19 cellular contexts compared by ENCODE assay signal in genomic region chr12:89884365-89884915, GRCh38.
A peak's percentile ranks its signal among the peaks of the same experiment; 100 is the strongest.
DNase-seq lines count a peak whose midpoint lies in the region; FAIRE-seq and TF ChIP-seq lines count a peak whose summit lies in the region.
"Had no signal": no experiment of that assay in that cellular context is flagged by ENCODE, and none has a peak within 500 bp of the region (broad histone marks: within the 10 kb centered on the region; RNA-seq: fewer than 3 reads in every experiment).

No MANE protein-coding gene starts in this region.

- H3K27me3 ChIP-seq in neuronal stem cell (ENCODE audit: control insufficient read depth in 3 of 3, insufficient read depth in 3 of 3, low read depth in 1 of 3, low read length in 3 of 3) (no peaks in the 10 kb centered on the region), transverse colon (no peaks in the 10 kb centered on the region)

- no peak overlapping the region for H3K4me2 ChIP-seq in neuronal stem cell (ENCODE audit: insufficient read depth, low read length, poor library complexity, severe bottlenecking)
- H3K4me2 ChIP-seq: A549 had no signal

- no peak overlapping the region for H3K9ac ChIP-seq in neuronal stem cell (ENCODE audit: low read depth, low read length, poor library complexity)

- peak in 2 of 3 experiments; percentile 51 to 75 for DNase-seq in NCI-H1417 (lab: John Stamatoyannopoulos, UW)
- DNase-seq in NCI-H1417 treated with DMSO at 0.1 percent for 48 hours (lab: John Stamatoyannopoulos, UW) = no peak
- peak; percentile 59 for DNase-seq in NCI-H2171 treated with DMSO at 0.1 percent for 48 hours (lab: John Stamatoyannopoulos, UW)
- no peak for DNase-seq in neuronal stem cell (ENCODE audit: low spot score)
- no peak for DNase-seq in transverse colon
- no peak for DNase-seq in stimulated activated CD4-positive, alpha-beta T cell treated with anti-CD3 and anti-CD28 coated beads, Interleukin-15, amount 100 ng/mL, for 24 hours
- no peak for DNase-seq in iPS-NIHi7 (ENCODE audit: extremely low spot score)
- DNase-seq: activated effector memory CD4-positive, alpha-beta T cell treated with anti-CD3 and anti-CD28 coated beads, Interleukin-2, amount 50 U/mL, for 16 hours; midbrain; NCI-H510A had no signal

- in situ Hi-C loops in transverse colon (cut with MboI; ENCODE audit: low pct_ligation_motif_present in 1 of 4, low pct_unique_long_range_greater_than_20kb in 1 of 4, low sequenced_read_pairs in 3 of 4) = no loop called here

- H3K9me3 ChIP-seq in neuronal stem cell (replicated peaks in 1 of 2; ENCODE audit: control insufficient read depth in 2 of 2, insufficient read depth in 1 of 2, low read depth in 1 of 2, low read length in 2 of 2) (no peaks in the 10 kb centered on the region), transverse colon (no peaks in the 10 kb centered on the region)
- H3K9me3 ChIP-seq: A549 had no signal

- H3K4ac ChIP-seq in neuronal stem cell (ENCODE audit: low read length) = no peak overlapping the region

- no peak overlapping the region for H2BK12ac ChIP-seq in neuronal stem cell (ENCODE audit: low read length)

- no peak for TF ChIP-seq CTCF in transverse colon (IDR thresholded peaks at IDR 0.05)

- no peak overlapping the region for H4K8ac ChIP-seq in neuronal stem cell (ENCODE audit: low read depth, low read length)

- H2AK5ac ChIP-seq in neuronal stem cell (ENCODE audit: low read depth, low read length) = no peak overlapping the region

- H4K91ac ChIP-seq in neuronal stem cell (ENCODE audit: low read depth, low read length, poor library complexity) = no peak overlapping the region

- H3K4me3 ChIP-seq in neuronal stem cell (ENCODE audit: low read length in 2 of 2) = no peak overlapping the region
- no peak overlapping the region for H3K4me3 ChIP-seq in transverse colon
- H3K4me3 ChIP-seq: A549, coronary artery, K562 had no signal

- peaks cover 10 to 11% of the 10 kb centered on the region in 2 donors for H3K4me1 ChIP-seq in neuronal stem cell (ENCODE audit: control insufficient read depth in 2 of 2, insufficient read depth in 1 of 2, low read depth in 1 of 2, low read length in 2 of 2)
- peaks cover 0 to 4% (median 0%) of the 10 kb centered on the region in 4 donors for H3K4me1 ChIP-seq in transverse colon
- H3K4me1 ChIP-seq: A549 had no signal

- H3K27ac ChIP-seq in neuronal stem cell (replicated peaks; ENCODE audit: low read length) (peak overlapping the region; percentile 67), transverse colon (no peak overlapping the region)
- H3K27ac ChIP-seq: A549, coronary artery, VCaP had no signal

- H2AFZ ChIP-seq in neuronal stem cell (ENCODE audit: low read length) = no peak overlapping the region

- H2BK15ac ChIP-seq in neuronal stem cell (ENCODE audit: low read length) = no peak overlapping the region

- no peaks in the 10 kb centered on the region for H3K36me3 ChIP-seq in neuronal stem cell (replicated peaks in 1 of 2; ENCODE audit: control insufficient read depth in 2 of 2, insufficient read depth in 2 of 2, low read length in 2 of 2)
- no peaks in the 10 kb centered on the region for H3K36me3 ChIP-seq in transverse colon

- H3K79me1 ChIP-seq in neuronal stem cell (ENCODE audit: low read depth, low read length) = no peaks in the 10 kb centered on the region

- FAIRE-seq in colon (lab: Jason Lieb, UNC) = peak; percentile 58
- FAIRE-seq: G401.6, GM12891, islet of Langerhans, K562, RCC 7860 had no signal

- no peak overlapping the region for H3K18ac ChIP-seq in neuronal stem cell (ENCODE audit: low read length)

- WGBS in neuronal stem cell (ENCODE audit: extremely low coverage in 2 of 2, insufficient read length in 2 of 2, insufficient replicate concordance in 1 of 2), 2 donors = no CpG with 5 or more reads among the region's 2 CpGs
- 63 to 94% methylated on average over 1 to 2 of the region's 2 CpGs for WGBS in transverse colon (ENCODE audit: low coverage in 1 of 2), 2 donors

- no peak overlapping the region for H3K14ac ChIP-seq in neuronal stem cell (ENCODE audit: low read length)

- TF ChIP-seq POLR2A in transverse colon (IDR thresholded peaks at IDR 0.05) = no peak

- H3K23ac ChIP-seq in neuronal stem cell (ENCODE audit: low read depth, low read length, poor library complexity) = no peak overlapping the region

- no peak overlapping the region for H2BK5ac ChIP-seq in neuronal stem cell (ENCODE audit: low read length)

- no peak overlapping the region for H2BK120ac ChIP-seq in neuronal stem cell (ENCODE audit: low read depth, low read length)

- intact Hi-C loops in transverse colon (cut with DNase I; ENCODE audit: low total_unique reads) = no loop called here

- TF ChIP-seq EP300 in transverse colon (IDR thresholded peaks at IDR 0.05; ENCODE audit: low read depth) = no peak

Comparison
In these comparisons a context has a peak if more than half of its experiments do, and no peak if none do; other contexts are left out.
1. DNase-seq: peak in NCI-H1417 (2 of 3) and NCI-H2171 treated with DMSO at 0.1 percent for 48 hours (single experiment); none in NCI-H1417 treated with DMSO at 0.1 percent for 48 hours (single experiment), neuronal stem cell (single experiment), transverse colon (single experiment), stimulated activated CD4-positive, alpha-beta T cell treated with anti-CD3 and anti-CD28 coated beads, Interleukin-15, amount 100 ng/mL, for 24 hours (single experiment) and iPS-NIHi7 (single experiment).